In the genomic region with DNA sequence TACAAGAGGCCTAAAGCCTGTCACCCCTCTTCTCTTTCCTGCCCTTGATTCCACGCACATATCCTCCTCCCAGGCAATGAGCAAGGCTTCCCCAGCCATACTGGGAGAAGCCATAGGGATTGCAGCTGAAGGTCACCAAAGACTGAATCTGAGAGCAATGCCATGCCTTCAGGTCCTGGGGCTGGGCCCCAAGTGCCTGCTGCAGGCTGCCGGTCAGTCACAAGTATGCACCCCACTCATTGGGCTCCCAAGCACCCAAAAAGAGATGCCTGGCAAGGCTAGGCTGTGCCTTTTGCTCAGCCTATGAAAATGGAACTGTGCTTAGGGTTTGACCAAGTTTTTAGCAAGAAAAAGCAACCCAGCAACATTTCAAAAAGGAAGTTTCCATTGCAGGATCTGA, we compare ENCODE assay signal across 11 cellular contexts.
"Had no signal": no experiment of that assay in that cellular context is flagged by ENCODE, and none has a peak within 500 bp of the region (broad histone marks: within the 10 kb centered on the region; RNA-seq: fewer than 3 reads in every experiment).

No MANE protein-coding gene starts in this region.

- H3K4me1 Mint-ChIP-seq: IgD-negative memory B cell had no signal

- H3K9me3 ChIP-seq: HAP-1 had no signal

- H3K27me3 Mint-ChIP-seq: IgD-negative memory B cell had no signal

- H3K27ac Mint-ChIP-seq: HFFc6, IgD-negative memory B cell had no signal

- H3K36me3 ChIP-seq: HAP-1 had no signal

- H3K4me3 ChIP-seq: GM23248, HAP-1 had no signal

- H3K27ac ChIP-seq: GM23248, HL-60, KMS-11 had no signal

- H3K9me3 Mint-ChIP-seq: HFFc6, IgD-negative memory B cell had no signal

- H3K4me3 Mint-ChIP-seq: HFFc6, IgD-negative memory B cell had no signal

- DNase-seq: GM23248, GOT3, H7, HFFc6, KBM-7 had no signal

- H3K4me1 ChIP-seq: HAP-1 had no signal

- H3K36me3 Mint-ChIP-seq: IgD-negative memory B cell had no signal

- ATAC-seq: HCT116, HepG2 had no signal
